1 cellular context compared by ENCODE assay signal in the genomic region with DNA sequence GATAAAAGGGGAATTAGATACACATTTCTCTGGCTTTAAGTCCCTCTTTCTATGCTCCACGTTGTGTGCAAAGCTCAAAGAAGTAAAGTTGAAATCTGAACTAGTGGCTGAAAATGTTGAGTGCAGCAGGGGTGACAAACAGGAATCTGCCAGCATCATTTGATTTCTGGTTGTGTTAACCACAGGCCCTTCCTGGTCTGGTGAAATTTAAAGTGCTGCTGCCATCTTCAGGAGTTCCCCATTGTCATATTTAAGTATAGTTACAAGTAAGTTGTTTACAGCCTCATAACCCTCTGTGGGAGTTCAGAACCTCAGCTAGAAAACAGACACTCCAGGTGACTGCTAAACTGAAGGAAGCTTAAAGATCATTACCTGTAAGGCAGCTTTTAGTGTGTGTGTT.
TF ChIP-seq lines count a peak whose summit lies in the region.

No MANE protein-coding gene starts in this region.

TF ChIP-seq in HepG2, 621 proteins besides CTCF, POLR2A, EP300 and RAD21 (continued from another document):
- TF ChIP-seq ZNF550 (CRISPR knock-in tag; IDR thresholded peaks at IDR 0.05; ENCODE audit: borderline replicate concordance) (no peak), ISL2 (CRISPR knock-in tag; IDR thresholded peaks at IDR 0.05) (no peak), ZNF225 (CRISPR knock-in tag; IDR thresholded peaks at IDR 0.05) (no peak), MAF1 (CRISPR knock-in tag; IDR thresholded peaks at IDR 0.05; ENCODE audit: borderline replicate concordance) (no peak), ZNF775 (CRISPR knock-in tag; IDR thresholded peaks at IDR 0.05; ENCODE audit: borderline replicate concordance) (no peak), NCOA1 (CRISPR knock-in tag; IDR thresholded peaks at IDR 0.05) (no peak), ZNF878 (CRISPR knock-in tag; IDR thresholded peaks at IDR 0.05) (no peak), ZNF605 (CRISPR knock-in tag; IDR thresholded peaks at IDR 0.05) (no peak), ZFP36L2 (CRISPR knock-in tag; IDR thresholded peaks at IDR 0.05) (no peak), ZNF546 (CRISPR knock-in tag; conservative IDR thresholded peaks at IDR 0.05) (no peak), CBX5 (CRISPR knock-in tag; IDR thresholded peaks at IDR 0.05; ENCODE audit: borderline replicate concordance) (no peak), ZNF335 (CRISPR knock-in tag; IDR thresholded peaks at IDR 0.05) (no peak), MLLT10 (CRISPR knock-in tag; IDR thresholded peaks at IDR 0.05) (no peak), ZNF230 (CRISPR knock-in tag; IDR thresholded peaks at IDR 0.05) (no peak), CCDC6 (CRISPR knock-in tag; IDR thresholded peaks at IDR 0.05) (no peak), KLF16 (CRISPR knock-in tag; IDR thresholded peaks at IDR 0.05) (no peak)
- TF ChIP-seq, protein P1, sequence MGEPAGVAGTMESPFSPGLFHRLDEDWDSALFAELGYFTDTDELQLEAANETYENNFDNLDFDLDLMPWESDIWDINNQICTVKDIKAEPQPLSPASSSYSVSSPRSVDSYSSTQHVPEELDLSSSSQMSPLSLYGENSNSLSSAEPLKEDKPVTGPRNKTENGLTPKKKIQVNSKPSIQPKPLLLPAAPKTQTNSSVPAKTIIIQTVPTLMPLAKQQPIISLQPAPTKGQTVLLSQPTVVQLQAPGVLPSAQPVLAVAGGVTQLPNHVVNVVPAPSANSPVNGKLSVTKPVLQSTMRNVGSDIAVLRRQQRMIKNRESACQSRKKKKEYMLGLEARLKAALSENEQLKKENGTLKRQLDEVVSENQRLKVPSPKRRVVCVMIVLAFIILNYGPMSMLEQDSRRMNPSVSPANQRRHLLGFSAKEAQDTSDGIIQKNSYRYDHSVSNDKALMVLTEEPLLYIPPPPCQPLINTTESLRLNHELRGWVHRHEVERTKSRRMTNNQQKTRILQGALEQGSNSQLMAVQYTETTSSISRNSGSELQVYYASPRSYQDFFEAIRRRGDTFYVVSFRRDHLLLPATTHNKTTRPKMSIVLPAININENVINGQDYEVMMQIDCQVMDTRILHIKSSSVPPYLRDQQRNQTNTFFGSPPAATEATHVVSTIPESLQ (CRISPR knock-in tag; conservative IDR thresholded peaks at IDR 0.05) = no peak
- TF ChIP-seq, protein P2, sequence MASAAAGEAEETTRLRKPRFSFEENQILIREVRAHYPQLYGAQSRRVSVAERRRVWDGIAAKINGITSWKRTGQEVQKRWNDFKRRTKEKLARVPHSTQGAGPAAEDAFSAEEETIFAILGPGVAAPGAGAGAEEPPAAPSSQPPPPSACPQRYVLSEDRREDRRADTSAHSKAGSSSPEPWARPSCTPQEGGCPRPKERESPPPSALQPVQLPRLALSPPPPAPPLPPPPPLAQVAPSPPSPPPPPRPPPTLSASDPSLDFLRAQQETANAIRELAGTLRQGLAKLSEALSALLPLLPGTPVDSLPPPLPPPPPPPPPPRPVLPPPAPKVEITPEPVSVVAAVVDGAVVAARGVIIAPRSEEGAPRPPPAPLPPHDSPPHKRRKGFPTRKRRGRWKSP (CRISPR knock-in tag; IDR thresholded peaks at IDR 0.05) = no peak
